ENCODE assay signal across 10 cellular contexts in genomic region chr11:36456136-36456535, GRCh38. TPM values are rescaled to one million over a fixed set of nuclear protein-coding genes. Genes with fewer than 3 reads are reported as not detected.
DNase-seq lines count a peak whose midpoint lies in the region; ATAC-seq and TF ChIP-seq lines count a peak whose summit lies in the region.
"Had no signal": no experiment of that assay in that cellular context is flagged by ENCODE, and none has a peak within 500 bp of the region (broad histone marks: within the 10 kb centered on the region; RNA-seq: fewer than 3 reads in every experiment).

No MANE protein-coding gene starts in this region.

- ATAC-seq in GM21381 (IDR thresholded peaks at IDR 0.05; ENCODE audit: unreplicated experiment): no peak
- ATAC-seq in activated T-cell treated with anti-CD3 and anti-CD28 coated beads, Interleukin-2, amount 50 U/mL, for 4 hours: no peak

- intact Hi-C loops in thyroid gland (cut with DNase I): no loop called here

- H3K27ac ChIP-seq in duodenal mucosa (ENCODE audit: low read depth, low read length) (peak overlapping the region; percentile 60), mucosa of rectum (ENCODE audit: low read depth in 2 of 2, low read length in 2 of 2) (peak overlapping the region; percentile 32 to 56), thyroid gland (peak overlapping the region; percentile 9 to 71 (median 65))

- DNase-seq in NCI-H226 (peak; percentile 59), thyroid gland (no peak), amniotic stem cell (lab: John Stamatoyannopoulos, UW) (no peak), NCI-H2029 treated with DMSO at 0.1 percent for 48 hours (lab: John Stamatoyannopoulos, UW) (no peak)
- no peak for DNase-seq in activated T-cell treated with anti-CD3 and anti-CD28 coated beads, Interleukin-2, amount 50 U/mL, for 4 hours
- DNase-seq: cerebellar nuclear complex had no signal

- no peaks in the 10 kb centered on the region for H3K27me3 ChIP-seq in duodenal mucosa (ENCODE audit: control insufficient read depth in 1 of 2, insufficient read depth in 2 of 2, low read length in 2 of 2)
- no peaks in the 10 kb centered on the region for H3K27me3 ChIP-seq in mucosa of rectum (ENCODE audit: control insufficient read depth in 2 of 2, insufficient read depth in 2 of 2, low read length in 2 of 2)
- H3K27me3 ChIP-seq in thyroid gland: no peaks in the 10 kb centered on the region

- no peaks in the 10 kb centered on the region for H3K36me3 Mint-ChIP-seq in activated T-cell treated with anti-CD3 and anti-CD28 coated beads, Interleukin-2, amount 50 U/mL, for 4 hours (ENCODE audit: insufficient read depth)

- no peak overlapping the region for H3K4me3 Mint-ChIP-seq in activated T-cell treated with anti-CD3 and anti-CD28 coated beads, Interleukin-2, amount 50 U/mL, for 4 hours

- H3K9me3 ChIP-seq in duodenal mucosa (ENCODE audit: control insufficient read depth in 1 of 2, low read length in 2 of 2) (no peaks in the 10 kb centered on the region), mucosa of rectum (ENCODE audit: control insufficient read depth in 2 of 2, low read length in 2 of 2) (no peaks in the 10 kb centered on the region), thyroid gland (no peaks in the 10 kb centered on the region)
- H3K9me3 ChIP-seq: HAP-1 had no signal

- WGBS in thyroid gland, 2 donors: 64 to 83% methylated on average over 5 to 6 of the region's 6 CpGs

- peaks cover 31% of the 10 kb centered on the region for H3K4me1 Mint-ChIP-seq in activated T-cell treated with anti-CD3 and anti-CD28 coated beads, Interleukin-2, amount 50 U/mL, for 4 hours (ENCODE audit: low read depth)

- H3K4me1 ChIP-seq in duodenal mucosa (ENCODE audit: control insufficient read depth in 1 of 2, insufficient read depth in 2 of 2, low read length in 2 of 2) (peaks cover 9% of the 10 kb centered on the region in 2 donors), mucosa of rectum (ENCODE audit: control insufficient read depth in 2 of 2, insufficient read depth in 2 of 2, low read length in 2 of 2) (peaks cover 19 to 33% of the 10 kb centered on the region in 2 donors), thyroid gland (peaks cover 0 to 23% of the 10 kb centered on the region in 2 donors)

- H3K4me3 ChIP-seq in duodenal mucosa (ENCODE audit: low read depth in 1 of 2, low read length in 2 of 2): no peak overlapping the region
- H3K4me3 ChIP-seq in mucosa of rectum (ENCODE audit: low read length in 2 of 2): no peak overlapping the region
- no peak overlapping the region for H3K4me3 ChIP-seq in thyroid gland (replicated peaks in 1 of 3)
- H3K4me3 ChIP-seq: HAP-1 had no signal

- TF ChIP-seq POLR2A in thyroid gland (IDR thresholded peaks at IDR 0.05): no peak

- no peak for TF ChIP-seq CTCF in thyroid gland (IDR thresholded peaks at IDR 0.05)

- H3K27me3 Mint-ChIP-seq in activated T-cell treated with anti-CD3 and anti-CD28 coated beads, Interleukin-2, amount 50 U/mL, for 4 hours (ENCODE audit: low read depth): no peaks in the 10 kb centered on the region

- H3K9ac ChIP-seq in duodenal mucosa (ENCODE audit: low read depth in 1 of 2, low read length in 2 of 2) (peak overlapping the region; percentile 7 to 38), mucosa of rectum (ENCODE audit: low read depth in 1 of 2, low read length in 2 of 2) (no peak overlapping the region)

- no peaks in the 10 kb centered on the region for H3K9me3 Mint-ChIP-seq in activated T-cell treated with anti-CD3 and anti-CD28 coated beads, Interleukin-2, amount 50 U/mL, for 4 hours

- H3K36me3 ChIP-seq in duodenal mucosa (ENCODE audit: control insufficient read depth in 1 of 2, insufficient read depth in 2 of 2, low read length in 2 of 2) (peaks cover 11 to 26% of the 10 kb centered on the region in 2 donors), mucosa of rectum (ENCODE audit: control insufficient read depth in 2 of 2, insufficient read depth in 2 of 2, low read length in 2 of 2) (peaks cover 74 to 76% of the 10 kb centered on the region in 2 donors), thyroid gland (no peaks in the 10 kb centered on the region)
- H3K36me3 ChIP-seq: HAP-1 had no signal

RNA-seq across cellular contexts. Expression of gene TRAF6, which starts 53.9 kb away (rescaled TPM):
- total RNA-seq in thyroid gland: 10 to 100 TPM; 16.0 to 30.5 (median 20.9) TPM
- total RNA-seq in activated T-cell treated with anti-CD3 and anti-CD28 coated beads, Interleukin-2, amount 50 U/mL, for 4 hours: 10 to 100 TPM in 2 of 3 donors, 1 to 10 TPM in 1; 8.3 to 12.1 (median 10.5) TPM

Comparison
In these comparisons a context has a peak if more than half of its experiments do, and no peak if none do; other contexts are left out.
1. H3K9ac ChIP-seq: peak in duodenal mucosa (2 of 2); none in mucosa of rectum (0 of 2).
2. Peak in every context shown above with its lines, with median percentiles within 50 percentile points of each other: H3K27ac ChIP-seq.